Comparison of ENCODE assay signal across 20 cellular contexts in the genomic region with DNA sequence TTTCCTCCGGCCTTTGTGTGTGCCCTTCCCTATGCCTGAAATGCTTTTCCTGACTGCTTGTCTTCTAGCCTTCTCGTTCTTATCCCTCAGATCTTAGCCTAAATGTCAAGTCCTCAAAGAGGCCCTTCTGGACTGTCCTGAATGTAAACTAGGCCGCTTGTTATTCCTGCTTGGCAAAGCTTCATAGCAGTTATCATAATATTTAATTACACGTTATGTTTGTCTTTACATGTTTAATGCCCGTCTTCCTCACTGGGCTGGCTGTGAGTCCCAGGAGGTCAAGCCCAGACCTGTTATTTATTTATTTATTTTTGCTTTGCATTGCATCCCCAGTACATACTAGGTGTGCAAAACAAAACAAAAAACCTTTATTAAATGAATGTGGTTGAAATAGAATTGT.
DNase-seq lines count a peak whose midpoint lies in the region; ATAC-seq and TF ChIP-seq lines count a peak whose summit lies in the region.
"Had no signal": no experiment of that assay in that cellular context is flagged by ENCODE, and none has a peak within 500 bp of the region (broad histone marks: within the 10 kb centered on the region; RNA-seq: fewer than 3 reads in every experiment).

No MANE protein-coding gene starts in this region.

- CTCF ChIA-PET in WTC11 (lab: Charles Lee): no interaction called here
- CTCF ChIA-PET in OCI-LY7 (lab: Charles Lee; ENCODE audit: unreplicated experiment): no interaction called here

- H4K20me1 ChIP-seq in OCI-LY7 (ENCODE audit: insufficient read depth, low read length): no peaks in the 10 kb centered on the region

- no peaks in the 10 kb centered on the region for H3K4me1 ChIP-seq in prostate gland (replicated peaks)
- H3K4me1 ChIP-seq in OCI-LY7 (ENCODE audit: insufficient read depth, low read length, poor library complexity, severe bottlenecking): peaks cover 14% of the 10 kb centered on the region

- H3K4me3 ChIP-seq in LNCaP clone FGC (ENCODE audit: low read depth, low read length): no peak overlapping the region
- H3K4me3 ChIP-seq in prostate gland: no peak overlapping the region
- H3K4me3 ChIP-seq in OCI-LY7 (ENCODE audit: low read depth, low read length, poor library complexity, severe bottlenecking): no peak overlapping the region
- H3K4me3 ChIP-seq: GM23338, Peyer's patch had no signal

- H3K27ac ChIP-seq in prostate gland (peak overlapping the region in 1 of 2 donors; percentile 34), OCI-LY7 (ENCODE audit: low read depth, low read length, poor library complexity, severe bottlenecking) (no peak overlapping the region)
- H3K27ac ChIP-seq: Peyer's patch had no signal

- H2AFZ ChIP-seq in OCI-LY7 (ENCODE audit: low read length): no peak overlapping the region
- H2AFZ ChIP-seq: GM23338 had no signal

- TF ChIP-seq CTCF in LNCaP clone FGC (IDR thresholded peaks at IDR 0.05; ENCODE audit: control insufficient read depth, extremely low read depth, insufficient read depth) (no peak), WTC11 (IDR thresholded peaks at IDR 0.05) (no peak), prostate gland (IDR thresholded peaks at IDR 0.05) (no peak), OCI-LY7 (conservative IDR thresholded peaks at IDR 0.05; ENCODE audit: low read length) (no peak)

- 0 out of 2 replicates have a peak overlapping the region, but pooled peaks have one; percentile 26 for H3K27ac Mint-ChIP-seq in WTC11
- H3K27ac Mint-ChIP-seq: CD14-positive monocyte, GM23338 had no signal

- no peak for TF ChIP-seq POLR2A in prostate gland (IDR thresholded peaks at IDR 0.05)

- H3K36me3 ChIP-seq in prostate gland (no peaks in the 10 kb centered on the region), OCI-LY7 (ENCODE audit: insufficient read depth, low read length) (peaks cover 41% of the 10 kb centered on the region)
- H3K36me3 ChIP-seq: Peyer's patch had no signal

- H3K27me3 ChIP-seq in prostate gland (replicated peaks; ENCODE audit: insufficient read depth): no peaks in the 10 kb centered on the region
- H3K27me3 ChIP-seq: Peyer's patch had no signal

- H3K36me3 Mint-ChIP-seq in WTC11: peaks cover 22% of the 10 kb centered on the region

- peaks cover 49% of the 10 kb centered on the region; the same call in 1 of the 2 replicates for H3K79me2 ChIP-seq in OCI-LY7 (ENCODE audit: insufficient read depth, low read depth, low read length)

- peaks cover 11% of the 10 kb centered on the region for H3K4me1 Mint-ChIP-seq in WTC11
- H3K4me1 Mint-ChIP-seq: CD14-positive monocyte had no signal

- no peaks in the 10 kb centered on the region for H3K27me3 Mint-ChIP-seq in WTC11 (ENCODE audit: low read depth)

- POLR2A ChIA-PET in WTC11 (lab: Charles Lee): no interaction called here
- POLR2A ChIA-PET in OCI-LY7 (lab: Charles Lee): no interaction called here

- BruUV-seq in OCI-LY7 (replicated peaks; lab: Mats Ljungman, UMichigan): no TSS peak

- no peaks in the 10 kb centered on the region for H3K9me2 ChIP-seq in OCI-LY7 (ENCODE audit: insufficient read depth, low read length)

- intact Hi-C loops in prostate gland (cut with DNase I): no loop called here
- intact Hi-C loops in OCI-LY7 (cut with micrococcal nuclease; ENCODE audit: unreplicated experiment): loop anchor here (10.0 kb wide), 1 partner anchor 255 kb away; the partner anchor contains the start of gene DPF1

- H3K4me2 ChIP-seq in OCI-LY7 (ENCODE audit: low read length): no peak overlapping the region
- H3K4me2 ChIP-seq: GM23338 had no signal

- ATAC-seq in WTC11: no peak
- ATAC-seq: GM23338, HCT116, SK-N-SH treated with all-trans-retinoic acid at 6 μM for 48 hours had no signal

- H3K4me3 Mint-ChIP-seq in WTC11: no peak overlapping the region
- H3K4me3 Mint-ChIP-seq: CD14-positive monocyte, GM23338 had no signal

- peak in 2 of 3 experiments; percentile 10 to 66 for DNase-seq in NCI-H1417 (lab: John Stamatoyannopoulos, UW)
- DNase-seq in NCI-H1417 treated with DMSO at 0.1 percent for 48 hours (lab: John Stamatoyannopoulos, UW): no peak
- DNase-seq in LNCaP clone FGC (ENCODE audit: low read depth): peak; percentile 96
- DNase-seq in WTC11 (ENCODE audit: low spot score): no peak
- DNase-seq in prostate gland (ENCODE audit: low spot score): peak; percentile 42
- no peak for DNase-seq in activated CD4-positive, CD25-positive, alpha-beta regulatory T cell (lab: John Stamatoyannopoulos, UW)
- DNase-seq in OCI-LY7 (ENCODE audit: low spot score): no peak
- no peak for DNase-seq in DMS 273 treated with DMSO at 0.1 percent for 48 hours (lab: John Stamatoyannopoulos, UW)
- DNase-seq: 8988T, EL, KG1, NCI-H187, NCI-H2171, NCI-H82, Right ventricle myocardium superior had no signal

- peaks cover 26% of the 10 kb centered on the region for H3K9me3 Mint-ChIP-seq in WTC11

- H3K9me3 ChIP-seq in prostate gland (no peaks in the 10 kb centered on the region), OCI-LY7 (ENCODE audit: low read length) (peaks cover 37% of the 10 kb centered on the region)

- WGBS in prostate gland: 44% methylated on average over 5 of the region's 5 CpGs

TF ChIP-seq in WTC11, 78 proteins besides CTCF, POLR2A, EP300 and RAD21 (continues in another document):
- TF ChIP-seq NR3C1 (CRISPR knock-in tag; conservative IDR thresholded peaks at IDR 0.05; ENCODE audit: low read depth): no peak
- TF ChIP-seq, protein P1, sequence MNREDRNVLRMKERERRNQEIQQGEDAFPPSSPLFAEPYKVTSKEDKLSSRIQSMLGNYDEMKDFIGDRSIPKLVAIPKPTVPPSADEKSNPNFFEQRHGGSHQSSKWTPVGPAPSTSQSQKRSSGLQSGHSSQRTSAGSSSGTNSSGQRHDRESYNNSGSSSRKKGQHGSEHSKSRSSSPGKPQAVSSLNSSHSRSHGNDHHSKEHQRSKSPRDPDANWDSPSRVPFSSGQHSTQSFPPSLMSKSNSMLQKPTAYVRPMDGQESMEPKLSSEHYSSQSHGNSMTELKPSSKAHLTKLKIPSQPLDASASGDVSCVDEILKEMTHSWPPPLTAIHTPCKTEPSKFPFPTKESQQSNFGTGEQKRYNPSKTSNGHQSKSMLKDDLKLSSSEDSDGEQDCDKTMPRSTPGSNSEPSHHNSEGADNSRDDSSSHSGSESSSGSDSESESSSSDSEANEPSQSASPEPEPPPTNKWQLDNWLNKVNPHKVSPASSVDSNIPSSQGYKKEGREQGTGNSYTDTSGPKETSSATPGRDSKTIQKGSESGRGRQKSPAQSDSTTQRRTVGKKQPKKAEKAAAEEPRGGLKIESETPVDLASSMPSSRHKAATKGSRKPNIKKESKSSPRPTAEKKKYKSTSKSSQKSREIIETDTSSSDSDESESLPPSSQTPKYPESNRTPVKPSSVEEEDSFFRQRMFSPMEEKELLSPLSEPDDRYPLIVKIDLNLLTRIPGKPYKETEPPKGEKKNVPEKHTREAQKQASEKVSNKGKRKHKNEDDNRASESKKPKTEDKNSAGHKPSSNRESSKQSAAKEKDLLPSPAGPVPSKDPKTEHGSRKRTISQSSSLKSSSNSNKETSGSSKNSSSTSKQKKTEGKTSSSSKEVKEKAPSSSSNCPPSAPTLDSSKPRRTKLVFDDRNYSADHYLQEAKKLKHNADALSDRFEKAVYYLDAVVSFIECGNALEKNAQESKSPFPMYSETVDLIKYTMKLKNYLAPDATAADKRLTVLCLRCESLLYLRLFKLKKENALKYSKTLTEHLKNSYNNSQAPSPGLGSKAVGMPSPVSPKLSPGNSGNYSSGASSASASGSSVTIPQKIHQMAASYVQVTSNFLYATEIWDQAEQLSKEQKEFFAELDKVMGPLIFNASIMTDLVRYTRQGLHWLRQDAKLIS (CRISPR knock-in tag; IDR thresholded peaks at IDR 0.05; ENCODE audit: borderline replicate concordance): no peak
- no peak for TF ChIP-seq SMAD4 (CRISPR knock-in tag; IDR thresholded peaks at IDR 0.05)
- TF ChIP-seq, protein P2, sequence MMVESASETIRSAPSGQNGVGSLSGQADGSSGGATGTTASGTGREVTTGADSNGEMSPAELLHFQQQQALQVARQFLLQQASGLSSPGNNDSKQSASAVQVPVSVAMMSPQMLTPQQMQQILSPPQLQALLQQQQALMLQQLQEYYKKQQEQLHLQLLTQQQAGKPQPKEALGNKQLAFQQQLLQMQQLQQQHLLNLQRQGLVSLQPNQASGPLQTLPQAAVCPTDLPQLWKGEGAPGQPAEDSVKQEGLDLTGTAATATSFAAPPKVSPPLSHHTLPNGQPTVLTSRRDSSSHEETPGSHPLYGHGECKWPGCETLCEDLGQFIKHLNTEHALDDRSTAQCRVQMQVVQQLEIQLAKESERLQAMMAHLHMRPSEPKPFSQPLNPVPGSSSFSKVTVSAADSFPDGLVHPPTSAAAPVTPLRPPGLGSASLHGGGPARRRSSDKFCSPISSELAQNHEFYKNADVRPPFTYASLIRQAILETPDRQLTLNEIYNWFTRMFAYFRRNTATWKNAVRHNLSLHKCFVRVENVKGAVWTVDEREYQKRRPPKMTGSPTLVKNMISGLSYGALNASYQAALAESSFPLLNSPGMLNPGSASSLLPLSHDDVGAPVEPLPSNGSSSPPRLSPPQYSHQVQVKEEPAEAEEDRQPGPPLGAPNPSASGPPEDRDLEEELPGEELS (CRISPR knock-in tag; IDR thresholded peaks at IDR 0.05): no peak
- no peak for TF ChIP-seq OVOL2 (CRISPR knock-in tag; IDR thresholded peaks at IDR 0.05; ENCODE audit: borderline replicate concordance)
- no peak for TF ChIP-seq GRHL2 (CRISPR knock-in tag; IDR thresholded peaks at IDR 0.05; ENCODE audit: insufficient replicate concordance, severe bottlenecking)
- no peak for TF ChIP-seq ZNF423 (CRISPR knock-in tag; IDR thresholded peaks at IDR 0.05)
- TF ChIP-seq, protein P3, sequence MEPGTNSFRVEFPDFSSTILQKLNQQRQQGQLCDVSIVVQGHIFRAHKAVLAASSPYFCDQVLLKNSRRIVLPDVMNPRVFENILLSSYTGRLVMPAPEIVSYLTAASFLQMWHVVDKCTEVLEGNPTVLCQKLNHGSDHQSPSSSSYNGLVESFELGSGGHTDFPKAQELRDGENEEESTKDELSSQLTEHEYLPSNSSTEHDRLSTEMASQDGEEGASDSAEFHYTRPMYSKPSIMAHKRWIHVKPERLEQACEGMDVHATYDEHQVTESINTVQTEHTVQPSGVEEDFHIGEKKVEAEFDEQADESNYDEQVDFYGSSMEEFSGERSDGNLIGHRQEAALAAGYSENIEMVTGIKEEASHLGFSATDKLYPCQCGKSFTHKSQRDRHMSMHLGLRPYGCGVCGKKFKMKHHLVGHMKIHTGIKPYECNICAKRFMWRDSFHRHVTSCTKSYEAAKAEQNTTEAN (CRISPR knock-in tag; IDR thresholded peaks at IDR 0.05): no peak
- no peak for TF ChIP-seq CDX4 (CRISPR knock-in tag; IDR thresholded peaks at IDR 0.05; ENCODE audit: borderline replicate concordance)

Comparison
In these comparisons a context has a peak if more than half of its experiments do, and no peak if none do; other contexts are left out.
1. DNase-seq: peak in NCI-H1417 (2 of 3), LNCaP clone FGC (single experiment) and prostate gland (single experiment); none in NCI-H1417 treated with DMSO at 0.1 percent for 48 hours (single experiment), WTC11 (single experiment), activated CD4-positive, CD25-positive, alpha-beta regulatory T cell (0 of 4), OCI-LY7 (single experiment) and DMS 273 treated with DMSO at 0.1 percent for 48 hours (single experiment).